In genomic region chr10:101565370-101565900, GRCh38 we compare ENCODE assay signal across 20 cellular contexts. TPM values are rescaled to one million over a fixed set of nuclear protein-coding genes. Genes with fewer than 3 reads are reported as not detected.
DNase-seq lines count a peak whose midpoint lies in the region; ATAC-seq, FAIRE-seq and TF ChIP-seq lines count a peak whose summit lies in the region.
"Had no signal": no experiment of that assay in that cellular context is flagged by ENCODE, and none has a peak within 500 bp of the region (broad histone marks: within the 10 kb centered on the region; RNA-seq: fewer than 3 reads in every experiment).

No MANE protein-coding gene starts in this region.

- TF ChIP-seq CTCF in K562 (IDR thresholded peaks at IDR 0.05 in 2 of 3, conservative IDR thresholded peaks at IDR 0.05 in 1 of 3; ENCODE audit: insufficient read depth in 2 of 3, low read depth in 1 of 3, low read length in 3 of 3) = no peak
- no peak for TF ChIP-seq CTCF in neural progenitor cell (IDR thresholded peaks at IDR 0.05)

- H3K9me3 ChIP-seq in K562 (replicated peaks; ENCODE audit: control insufficient read depth, insufficient read depth, low read depth, low read length) = no peaks in the 10 kb centered on the region
- H3K9me3 ChIP-seq in neural progenitor cell (ENCODE audit: low read depth) = no peaks in the 10 kb centered on the region
- H3K9me3 ChIP-seq: A549; BLaER1 treated with 17β-estradiol and CSF1 and Interleukin-3, amounts not matched to agents 10 nM and 100 nM had no signal

- CTCF ChIA-PET in K562 (lab: Yijun Ruan, JAX; ENCODE audit: low intra/inter-chr PET ratio) = no interaction called here

- H3K4me1 Mint-ChIP-seq in neural progenitor cell = peaks cover 9% of the 10 kb centered on the region
- peaks cover 30% of the 10 kb centered on the region for H3K4me1 Mint-ChIP-seq in stimulated activated effector memory CD8-positive, alpha-beta T cell treated with anti-CD3 and anti-CD28 coated beads, Interleukin-12 subunit alpha, Interleukin-12 subunit beta, amount 100 ng/mL, for 72 hours

- H3F3A ChIP-seq in neural progenitor cell (ENCODE audit: low read depth) = peaks cover 21% of the 10 kb centered on the region

- in situ Hi-C loops in K562 (cut with MboI) = loop anchor here (5.0 kb wide), 1 partner anchor 263 kb away; no protein-coding TSS in a partner anchor

- no peaks in the 10 kb centered on the region for H3K79me2 ChIP-seq in K562 (ENCODE audit: control insufficient read depth, insufficient read depth, low read length)
- H3K79me2 ChIP-seq in neural progenitor cell (ENCODE audit: low read depth) = no peaks in the 10 kb centered on the region

- peak; percentile 51 for DNase-seq in cardiac septum (ENCODE audit: low spot score)
- DNase-seq in left ventricle myocardium superior = no peak
- DNase-seq in K562 (ENCODE audit: extremely low read depth in 1 of 4, low spot score in 3 of 4) = no peak
- DNase-seq in neural progenitor cell (ENCODE audit: low spot score) = no peak
- DNase-seq in GM12891 (ENCODE audit: insufficient read length, low spot score) = no peak
- DNase-seq in NCI-H226 = no peak
- DNase-seq in stimulated activated effector memory CD8-positive, alpha-beta T cell treated with anti-CD3 and anti-CD28 coated beads, Interleukin-12 subunit alpha, Interleukin-12 subunit beta, amount 100 ng/mL, for 72 hours (ENCODE audit: low spot score in 2 of 2) = no peak
- DNase-seq: CD8-positive, alpha-beta memory T cell; DMS79; KG1; NCI-H1436; NCI-H2029; NCI-H2171; NCI-H446 treated with DMSO at 0.1 percent for 48 hours; NCI-H774 had no signal

- intact Hi-C loops in cardiac septum (cut with DNase I) = loop anchor here (5.0 to 10.0 kb wide), 2 partner anchors 291 to 403 kb away; no protein-coding TSS in a partner anchor
- intact Hi-C loops in left ventricle myocardium superior (cut with micrococcal nuclease) = no loop called here
- intact Hi-C loops in K562 (cut with micrococcal nuclease) = loop anchor here (5.0 kb wide), 1 partner anchor 353 kb away; no protein-coding TSS in a partner anchor

- peaks cover 13 to 32% of the 10 kb centered on the region in 2 experiments; a peak in 4 of 5 replicates for H3K4me1 ChIP-seq in K562 (replicated peaks in 1 of 2; ENCODE audit: control insufficient read depth in 2 of 2, insufficient read depth in 2 of 2, low read length in 2 of 2)
- H3K4me1 ChIP-seq in neural progenitor cell = peaks cover 18% of the 10 kb centered on the region

- TF ChIP-seq RAD21 in K562 (CRISPR knock-in tag; conservative IDR thresholded peaks at IDR 0.05 in 1 of 2, IDR thresholded peaks at IDR 0.05 in 1 of 2) = no peak

- peak overlapping the region; percentile 48 for H3K4me3 Mint-ChIP-seq in neural progenitor cell
- no peak overlapping the region for H3K4me3 Mint-ChIP-seq in stimulated activated effector memory CD8-positive, alpha-beta T cell treated with anti-CD3 and anti-CD28 coated beads, Interleukin-12 subunit alpha, Interleukin-12 subunit beta, amount 100 ng/mL, for 72 hours

- no peaks in the 10 kb centered on the region for H3K9me1 ChIP-seq in K562 (ENCODE audit: control insufficient read depth, insufficient read depth, low read length)

- H3K27ac ChIP-seq in K562 (ENCODE audit: extremely low read depth, low read depth, low read length) (no peak overlapping the region), neural progenitor cell (no peak overlapping the region)
- H3K27ac ChIP-seq: A549; BLaER1 treated with 17β-estradiol and CSF1 and Interleukin-3, amounts not matched to agents 10 nM and 100 nM; RWPE1 had no signal

- H3K36me3 Mint-ChIP-seq in neural progenitor cell = no peaks in the 10 kb centered on the region
- H3K36me3 Mint-ChIP-seq in stimulated activated effector memory CD8-positive, alpha-beta T cell treated with anti-CD3 and anti-CD28 coated beads, Interleukin-12 subunit alpha, Interleukin-12 subunit beta, amount 100 ng/mL, for 72 hours = peaks cover 5% of the 10 kb centered on the region
- H3K36me3 Mint-ChIP-seq: CD8-positive, alpha-beta memory T cell had no signal

- peaks cover 34% of the 10 kb centered on the region for H3K27me3 Mint-ChIP-seq in neural progenitor cell (ENCODE audit: insufficient read depth, low read depth)

- no peaks in the 10 kb centered on the region for H3K9me3 Mint-ChIP-seq in neural progenitor cell
- no peaks in the 10 kb centered on the region for H3K9me3 Mint-ChIP-seq in stimulated activated effector memory CD8-positive, alpha-beta T cell treated with anti-CD3 and anti-CD28 coated beads, Interleukin-12 subunit alpha, Interleukin-12 subunit beta, amount 100 ng/mL, for 72 hours
- H3K9me3 Mint-ChIP-seq: CD8-positive, alpha-beta memory T cell; GM23338 had no signal

- no peaks in the 10 kb centered on the region for H4K20me1 ChIP-seq in K562 (replicated peaks; ENCODE audit: control insufficient read depth, insufficient read depth, low read length)
- no peaks in the 10 kb centered on the region for H4K20me1 ChIP-seq in neural progenitor cell (ENCODE audit: low read depth)
- H4K20me1 ChIP-seq: BLaER1 treated with 17β-estradiol and CSF1 and Interleukin-3, amounts not matched to agents 10 nM and 100 nM had no signal

- no peak overlapping the region for H3K27ac Mint-ChIP-seq in neural progenitor cell
- H3K27ac Mint-ChIP-seq in stimulated activated effector memory CD8-positive, alpha-beta T cell treated with anti-CD3 and anti-CD28 coated beads, Interleukin-12 subunit alpha, Interleukin-12 subunit beta, amount 100 ng/mL, for 72 hours = no peak overlapping the region
- H3K27ac Mint-ChIP-seq: GM23338 had no signal

- H3K9ac ChIP-seq in K562 (ENCODE audit: insufficient read depth in 1 of 2, low read depth in 2 of 2, low read length in 2 of 2) = no peak overlapping the region
- no peak overlapping the region for H3K9ac ChIP-seq in neural progenitor cell
- H3K9ac ChIP-seq: BLaER1 treated with 17β-estradiol and CSF1 and Interleukin-3, amounts not matched to agents 10 nM and 100 nM had no signal

- ATAC-seq in left ventricle myocardium superior = no peak
- no peak for ATAC-seq in K562
- no peak for ATAC-seq in stimulated activated effector memory CD8-positive, alpha-beta T cell treated with anti-CD3 and anti-CD28 coated beads, Interleukin-12 subunit alpha, Interleukin-12 subunit beta, amount 100 ng/mL, for 72 hours
- ATAC-seq: A549, GM23338 had no signal

- TF ChIP-seq EP300 in K562 (IDR thresholded peaks at IDR 0.05; ENCODE audit: low read length) = no peak

- FAIRE-seq in K562 (lab: Jason Lieb, UNC) = no peak
- no peak for FAIRE-seq in GM12891 (lab: Jason Lieb, UNC)
- FAIRE-seq: A549, D721Med had no signal

- no TSS peak for BruUV-seq in K562 (replicated peaks; lab: Mats Ljungman, UMichigan)

- POLR2A ChIA-PET in K562 (lab: Yijun Ruan, JAX) = interaction anchor here (0.9 kb wide), 1 partner anchor 12 kb away, joined by 4 read pairs; no protein-coding TSS in a partner anchor

- H3K4me2 ChIP-seq in K562 (ENCODE audit: insufficient read depth, low read length) = no peak overlapping the region
- no peak overlapping the region for H3K4me2 ChIP-seq in neural progenitor cell
- H3K4me2 ChIP-seq: A549 had no signal

- no peak overlapping the region for H2AFZ ChIP-seq in K562 (ENCODE audit: low read depth, low read length)
- no peak overlapping the region for H2AFZ ChIP-seq in neural progenitor cell (replicated peaks)

- whole genome bisulfite sequencing in K562 (ENCODE audit: insufficient coverage, low coverage, missing lambda C conversion rate) = 61% methylated on average over 5 of the region's 5 CpGs

- TF ChIP-seq POLR2A in K562 (conservative IDR thresholded peaks at IDR 0.05) (no peak), GM12891 (IDR thresholded peaks at IDR 0.05; ENCODE audit: low read depth, low read length) (no peak)

- H3K36me3 ChIP-seq in K562 (ENCODE audit: control insufficient read depth, insufficient read depth, low read length) (no peaks in the 10 kb centered on the region), neural progenitor cell (no peaks in the 10 kb centered on the region)
- H3K36me3 ChIP-seq: BLaER1 treated with 17β-estradiol and CSF1 and Interleukin-3, amounts not matched to agents 10 nM and 100 nM had no signal

- H3K4me3 ChIP-seq in K562 (no peak overlapping the region), neural progenitor cell (no peak overlapping the region)
- H3K4me3 ChIP-seq: A549; BLaER1 treated with 17β-estradiol and CSF1 and Interleukin-3, amounts not matched to agents 10 nM and 100 nM had no signal

- H3K27me3 ChIP-seq in K562 (ENCODE audit: control insufficient read depth in 2 of 2, insufficient read depth in 2 of 2, low read length in 2 of 2) (no peaks in the 10 kb centered on the region), neural progenitor cell (peaks cover 60% of the 10 kb centered on the region)

RNA-seq across cellular contexts. Expression of gene POLL, which starts 22.6 kb away (rescaled TPM):
- 18.8 TPM for total RNA-seq in cardiac septum
- 20.1 TPM for total RNA-seq in left ventricle myocardium superior
- total RNA-seq in K562 (2011; cell fraction: chromatin; rRNA removed; ENCODE audit: low replicate concordance) = 27.0 and 79.5 TPM in 2 replicates
- total RNA-seq in K562 (2011; cell fraction: nucleolus; rRNA removed) = 44.1 and 46.7 TPM in 2 replicates
- total RNA-seq in K562 (2011; cell fraction: nucleoplasm; rRNA removed) = 37.4 and 38.1 TPM in 2 replicates
- 10.9 and 11.7 TPM in 2 replicates for total RNA-seq in K562 (2014; rRNA removed)
- total RNA-seq in K562 (2014; rRNA removed; fragmentation: Illumina TruSeq; extraction: Trizol) = 5.4 and 6.4 TPM in 2 replicates
- total RNA-seq in K562 (2015; rRNA removed; fragmentation: Illumina TruSeq; extraction: Trizol) = 6.9 and 8.4 TPM in 2 replicates
- total RNA-seq in K562 (2021) = 16.9 and 18.7 TPM in 2 replicates
- polyA plus RNA-seq in K562 (2011; rRNA removed) = 13.7 and 21.8 TPM in 2 replicates
- polyA plus RNA-seq in K562 (2011; cell fraction: cytosol; rRNA removed) = 25.2 and 35.8 TPM in 2 replicates
- polyA plus RNA-seq in K562 (2011; cell fraction: nucleus; rRNA removed) = 60.9 and 95.5 TPM in 2 replicates
- 12.9 and 23.2 TPM in 2 replicates for polyA plus RNA-seq in K562 (2012)
- 13.3 and 14.2 TPM in 2 replicates for polyA plus RNA-seq in K562 (2014; fragmentation: Illumina TruSeq; extraction: Trizol)
- polyA plus RNA-seq in K562 (2014; fragmentation: Nextera tagmentation; extraction: Ambion mirVana) = 1 to 10 TPM; 1.2 to 2.1 TPM
- polyA plus RNA-seq in K562 (2014; rRNA removed) = 13.3 and 16.1 TPM in 2 replicates
- 15.2 and 18.3 TPM in 2 replicates for polyA minus RNA-seq in K562 (2011; rRNA and poly(A)+ RNA removed)
- 12.1 and 13.3 TPM in 2 replicates for polyA minus RNA-seq in K562 (2011; cell fraction: cytosol; rRNA and poly(A)+ RNA removed)
- polyA minus RNA-seq in K562 (2011; cell fraction: nucleus; rRNA and poly(A)+ RNA removed) = 20.1 and 24.3 TPM in 2 replicates
- 22.8 and 29.7 TPM in 2 replicates for total RNA-seq in neural progenitor cell (ENCODE audit: low replicate concordance)
- polyA plus RNA-seq in GM12891 (2012; ENCODE audit: low read depth, missing spikeins) = 16.4 TPM

RNA-seq across cellular contexts. Expression of gene DPCD, which starts 22.7 kb away (rescaled TPM):
- total RNA-seq in cardiac septum = 17.5 TPM
- 21.9 TPM for total RNA-seq in left ventricle myocardium superior
- total RNA-seq in K562 (2011; cell fraction: chromatin; rRNA removed; ENCODE audit: low replicate concordance) = 4.7 and 9.8 TPM in 2 replicates
- total RNA-seq in K562 (2011; cell fraction: nucleolus; rRNA removed) = 4.9 and 6.3 TPM in 2 replicates
- 7.3 and 8.6 TPM in 2 replicates for total RNA-seq in K562 (2011; cell fraction: nucleoplasm; rRNA removed)
- total RNA-seq in K562 (2014; rRNA removed) = 17.2 and 19.6 TPM in 2 replicates
- total RNA-seq in K562 (2014; rRNA removed; fragmentation: Illumina TruSeq; extraction: Trizol) = 15.0 and 15.7 TPM in 2 replicates
- total RNA-seq in K562 (2015; rRNA removed; fragmentation: Illumina TruSeq; extraction: Trizol) = 15.5 and 19.4 TPM in 2 replicates
- 10.0 and 12.1 TPM in 2 replicates for total RNA-seq in K562 (2021)
- 35.1 and 44.5 TPM in 2 replicates for polyA plus RNA-seq in K562 (2011; rRNA removed)
- 30.7 and 37.5 TPM in 2 replicates for polyA plus RNA-seq in K562 (2011; cell fraction: cytosol; rRNA removed)
- polyA plus RNA-seq in K562 (2011; cell fraction: nucleus; rRNA removed) = 21.2 and 22.3 TPM in 2 replicates
- 13.9 and 26.4 TPM in 2 replicates for polyA plus RNA-seq in K562 (2012)
- polyA plus RNA-seq in K562 (2014; fragmentation: Illumina TruSeq; extraction: Trizol) = 18.8 and 20.0 TPM in 2 replicates
- 10 to 100 TPM; 37.6 to 45.2 TPM for polyA plus RNA-seq in K562 (2014; fragmentation: Nextera tagmentation; extraction: Ambion mirVana)
- 20.3 and 25.2 TPM in 2 replicates for polyA plus RNA-seq in K562 (2014; rRNA removed)
- polyA minus RNA-seq in K562 (2011; rRNA and poly(A)+ RNA removed) = 19.8 and 20.4 TPM in 2 replicates
- 1.6 and 6.1 TPM in 2 replicates for polyA minus RNA-seq in K562 (2011; cell fraction: cytosol; rRNA and poly(A)+ RNA removed)
- polyA minus RNA-seq in K562 (2011; cell fraction: nucleus; rRNA and poly(A)+ RNA removed) = 5.5 and 5.8 TPM in 2 replicates
- 49.7 and 71.1 TPM in 2 replicates for total RNA-seq in neural progenitor cell (ENCODE audit: low replicate concordance)
- polyA plus RNA-seq in GM12891 (2012; ENCODE audit: low read depth, missing spikeins) = 34.5 TPM
